ENCODE assay signal across 17 cellular contexts in genomic region chr2:38671946-38672345, GRCh38. TPM values are rescaled to one million over a fixed set of nuclear protein-coding genes. Genes with fewer than 3 reads are reported as not detected.
DNase-seq lines count a peak whose midpoint lies in the region; ATAC-seq and TF ChIP-seq lines count a peak whose summit lies in the region.
"Had no signal": no experiment of that assay in that cellular context is flagged by ENCODE, and none has a peak within 500 bp of the region (broad histone marks: within the 10 kb centered on the region; RNA-seq: fewer than 3 reads in every experiment).

No MANE protein-coding gene starts in this region.

- H3K27me3 Mint-ChIP-seq in activated CD8-positive, alpha-beta T cell treated with anti-CD3 and anti-CD28 coated beads for 36 hours = no peaks in the 10 kb centered on the region
- no peaks in the 10 kb centered on the region for H3K27me3 Mint-ChIP-seq in activated CD8-positive, alpha-beta T cell treated with anti-CD3 and anti-CD28 coated beads, Interleukin-2, amount 10 ng/mL, durations not matched to agents 7 days and 5 days (ENCODE audit: low read depth)
- no peaks in the 10 kb centered on the region for H3K27me3 Mint-ChIP-seq in CD8-positive, alpha-beta memory T cell
- no peaks in the 10 kb centered on the region for H3K27me3 Mint-ChIP-seq in activated T-helper 2 cell treated with anti-CD3 and anti-CD28 coated beads, Interferon-gamma antibody, Interleukin-2, Interleukin-4, amounts not matched to agents 10 μg/mL and 5 μg/mL and 100 μg/mL, durations not matched to agents 14 hours and 24 hours and 36 hours (ENCODE audit: low read depth)
- no peaks in the 10 kb centered on the region for H3K27me3 Mint-ChIP-seq in progenitor cell of endocrine pancreas

- peaks cover 3% of the 10 kb centered on the region for H3K36me3 ChIP-seq in CD8-positive, alpha-beta memory T cell (ENCODE audit: insufficient read depth, low read length)

- H3K9me3 ChIP-seq in CD8-positive, alpha-beta memory T cell (ENCODE audit: low read length) = no peaks in the 10 kb centered on the region

- POLR2A ChIA-PET in activated CD8-positive, alpha-beta T cell treated with anti-CD3 and anti-CD28 coated beads for 36 hours (lab: Charles Lee) = interaction anchor here (0.8 to 2.5 kb wide), 8 partner anchors 10 to 79 kb away, joined by 3 to 10 read pairs (median 4); partner anchors contain the start of genes HNRNPLL and SRSF7
- POLR2A ChIA-PET in activated CD8-positive, alpha-beta T cell treated with anti-CD3 and anti-CD28 coated beads, Interleukin-2, amount 10 ng/mL, durations not matched to agents 7 days and 5 days (lab: Charles Lee) = interaction anchor here (1.1 to 1.7 kb wide), 2 partner anchors 70 to 79 kb away, joined by 3 read pairs; partner anchors contain the start of gene SRSF7
- POLR2A ChIA-PET in CD8-positive, alpha-beta memory T cell (lab: Charles Lee) = interaction anchor here (1.0 to 1.4 kb wide), 2 partner anchors 46 to 68 kb away, joined by 3 to 5 read pairs; no protein-coding TSS in a partner anchor

- peaks cover 48% of the 10 kb centered on the region for H3K4me1 Mint-ChIP-seq in activated CD8-positive, alpha-beta T cell treated with anti-CD3 and anti-CD28 coated beads for 36 hours (ENCODE audit: low read depth)
- peaks cover 60% of the 10 kb centered on the region for H3K4me1 Mint-ChIP-seq in activated CD8-positive, alpha-beta T cell treated with anti-CD3 and anti-CD28 coated beads, Interleukin-2, amount 10 ng/mL, durations not matched to agents 7 days and 5 days (ENCODE audit: low read depth)
- peaks cover 59 to 83% (median 80%) of the 10 kb centered on the region in 3 donors for H3K4me1 Mint-ChIP-seq in CD8-positive, alpha-beta memory T cell
- peaks cover 64% of the 10 kb centered on the region for H3K4me1 Mint-ChIP-seq in activated T-helper 2 cell treated with anti-CD3 and anti-CD28 coated beads, Interferon-gamma antibody, Interleukin-2, Interleukin-4, amounts not matched to agents 10 μg/mL and 5 μg/mL and 100 μg/mL, durations not matched to agents 14 hours and 24 hours and 36 hours (ENCODE audit: low read depth)
- peaks cover 35% of the 10 kb centered on the region for H3K4me1 Mint-ChIP-seq in progenitor cell of endocrine pancreas (ENCODE audit: low read depth)

- no peaks in the 10 kb centered on the region for H3K27me3 ChIP-seq in CD8-positive, alpha-beta memory T cell (ENCODE audit: insufficient read depth, low read length, poor library complexity, severe bottlenecking)

- no peak for ATAC-seq in activated CD8-positive, alpha-beta T cell treated with anti-CD3 and anti-CD28 coated beads for 36 hours
- no peak for ATAC-seq in activated CD8-positive, alpha-beta T cell treated with anti-CD3 and anti-CD28 coated beads, Interleukin-2, amount 10 ng/mL, durations not matched to agents 7 days and 5 days
- ATAC-seq in GM18520 (IDR thresholded peaks at IDR 0.05; ENCODE audit: unreplicated experiment) = no peak
- ATAC-seq: K562 had no signal

- H3K4me3 ChIP-seq in CD8-positive, alpha-beta memory T cell (ENCODE audit: low read length) = no peak overlapping the region
- H3K4me3 ChIP-seq: K562 had no signal

- peak overlapping the region; percentile 63 for H3K27ac Mint-ChIP-seq in activated CD8-positive, alpha-beta T cell treated with anti-CD3 and anti-CD28 coated beads for 36 hours
- no peak overlapping the region for H3K27ac Mint-ChIP-seq in activated CD8-positive, alpha-beta T cell treated with anti-CD3 and anti-CD28 coated beads, Interleukin-2, amount 10 ng/mL, durations not matched to agents 7 days and 5 days
- peak overlapping the region; percentile 54 to 92 (median 82) for H3K27ac Mint-ChIP-seq in CD8-positive, alpha-beta memory T cell
- peak overlapping the region; percentile 82 for H3K27ac Mint-ChIP-seq in activated T-helper 2 cell treated with anti-CD3 and anti-CD28 coated beads, Interferon-gamma antibody, Interleukin-2, Interleukin-4, amounts not matched to agents 10 μg/mL and 5 μg/mL and 100 μg/mL, durations not matched to agents 14 hours and 24 hours and 36 hours
- peak overlapping the region; percentile 57 for H3K27ac Mint-ChIP-seq in progenitor cell of endocrine pancreas
- H3K27ac Mint-ChIP-seq: HFFc6 had no signal

- no peak for TF ChIP-seq CTCF in activated CD8-positive, alpha-beta T cell treated with anti-CD3 and anti-CD28 coated beads for 36 hours (IDR thresholded peaks at IDR 0.05)
- no peak for TF ChIP-seq CTCF in progenitor cell of endocrine pancreas (IDR thresholded peaks at IDR 0.05; ENCODE audit: unreplicated experiment)

- DNase-seq in activated CD8-positive, alpha-beta T cell treated with anti-CD3 and anti-CD28 coated beads for 36 hours = no peak
- no peak for DNase-seq in activated CD8-positive, alpha-beta T cell treated with anti-CD3 and anti-CD28 coated beads, Interleukin-2, amount 10 ng/mL, durations not matched to agents 7 days and 5 days
- DNase-seq in CD8-positive, alpha-beta memory T cell = no peak
- no peak for DNase-seq in activated T-helper 2 cell treated with anti-CD3 and anti-CD28 coated beads, Interferon-gamma antibody, Interleukin-2, Interleukin-4, amounts not matched to agents 10 μg/mL and 5 μg/mL and 100 μg/mL, durations not matched to agents 14 hours and 24 hours and 36 hours (ENCODE audit: low spot score)
- DNase-seq in progenitor cell of endocrine pancreas (ENCODE audit: low spot score, unreplicated experiment) = no peak
- no peak for DNase-seq in RKO (ENCODE audit: low spot score)
- DNase-seq: AML-193, DMS 273 treated with DMSO at 0.1 percent for 48 hours, EL, HFFc6, NCI-H1436, NCI-H2081, NCI-H2227 treated with DMSO at 0.1 percent for 48 hours, NCI-H526, OCI-M1 had no signal

- no peak overlapping the region for H3K4me3 Mint-ChIP-seq in activated CD8-positive, alpha-beta T cell treated with anti-CD3 and anti-CD28 coated beads for 36 hours
- H3K4me3 Mint-ChIP-seq in activated CD8-positive, alpha-beta T cell treated with anti-CD3 and anti-CD28 coated beads, Interleukin-2, amount 10 ng/mL, durations not matched to agents 7 days and 5 days = no peak overlapping the region
- peak overlapping the region in 3 of 7 donors; percentile 57 to 72 (median 59) for H3K4me3 Mint-ChIP-seq in CD8-positive, alpha-beta memory T cell
- no peak overlapping the region for H3K4me3 Mint-ChIP-seq in activated T-helper 2 cell treated with anti-CD3 and anti-CD28 coated beads, Interferon-gamma antibody, Interleukin-2, Interleukin-4, amounts not matched to agents 10 μg/mL and 5 μg/mL and 100 μg/mL, durations not matched to agents 14 hours and 24 hours and 36 hours (ENCODE audit: low read depth)
- H3K4me3 Mint-ChIP-seq in progenitor cell of endocrine pancreas (ENCODE audit: low read depth) = no peak overlapping the region
- H3K4me3 Mint-ChIP-seq: HFFc6 had no signal

- H3K27ac ChIP-seq in CD8-positive, alpha-beta memory T cell (ENCODE audit: low read depth, low read length) = no peak overlapping the region

- H3K9me3 Mint-ChIP-seq in activated CD8-positive, alpha-beta T cell treated with anti-CD3 and anti-CD28 coated beads for 36 hours = no peaks in the 10 kb centered on the region
- H3K9me3 Mint-ChIP-seq in activated CD8-positive, alpha-beta T cell treated with anti-CD3 and anti-CD28 coated beads, Interleukin-2, amount 10 ng/mL, durations not matched to agents 7 days and 5 days (ENCODE audit: insufficient read depth) = no peaks in the 10 kb centered on the region
- no peaks in the 10 kb centered on the region for H3K9me3 Mint-ChIP-seq in CD8-positive, alpha-beta memory T cell
- H3K9me3 Mint-ChIP-seq in activated T-helper 2 cell treated with anti-CD3 and anti-CD28 coated beads, Interferon-gamma antibody, Interleukin-2, Interleukin-4, amounts not matched to agents 10 μg/mL and 5 μg/mL and 100 μg/mL, durations not matched to agents 14 hours and 24 hours and 36 hours = no peaks in the 10 kb centered on the region
- H3K9me3 Mint-ChIP-seq in progenitor cell of endocrine pancreas (ENCODE audit: low read depth) = no peaks in the 10 kb centered on the region
- H3K9me3 Mint-ChIP-seq: HFFc6 had no signal

- H3K4me1 ChIP-seq in CD8-positive, alpha-beta memory T cell (ENCODE audit: insufficient read depth, low read length) = peaks cover 29% of the 10 kb centered on the region

- CTCF ChIA-PET in activated CD8-positive, alpha-beta T cell treated with anti-CD3 and anti-CD28 coated beads for 36 hours (lab: Charles Lee) = interaction anchor here (1.2 to 3.0 kb wide), 7 partner anchors 8 to 136 kb away, joined by 3 to 22 read pairs (median 4); no protein-coding TSS in a partner anchor
- CTCF ChIA-PET in activated CD8-positive, alpha-beta T cell treated with anti-CD3 and anti-CD28 coated beads, Interleukin-2, amount 10 ng/mL, durations not matched to agents 7 days and 5 days (lab: Charles Lee) = interaction anchor here (1.0 to 2.7 kb wide), 9 partner anchors 10 to 117 kb away, joined by 3 to 18 read pairs (median 4); partner anchors contain the start of gene HNRNPLL
- CTCF ChIA-PET in CD8-positive, alpha-beta memory T cell (lab: Charles Lee) = interaction anchor here (0.6 to 3.1 kb wide), 7 partner anchors 10 to 90 kb away, joined by 3 to 16 read pairs (median 5); no protein-coding TSS in a partner anchor

- intact Hi-C loops in activated CD8-positive, alpha-beta T cell treated with anti-CD3 and anti-CD28 coated beads for 36 hours (cut with micrococcal nuclease) = no loop called here
- intact Hi-C loops in activated T-helper 2 cell treated with anti-CD3 and anti-CD28 coated beads, Interferon-gamma antibody, Interleukin-2, Interleukin-4, amounts not matched to agents 10 μg/mL and 5 μg/mL and 100 μg/mL, durations not matched to agents 14 hours and 24 hours and 36 hours (cut with micrococcal nuclease) = no loop called here

- H3K36me3 Mint-ChIP-seq in activated CD8-positive, alpha-beta T cell treated with anti-CD3 and anti-CD28 coated beads for 36 hours (ENCODE audit: low read depth) = peaks cover 53% of the 10 kb centered on the region
- peaks cover 50% of the 10 kb centered on the region for H3K36me3 Mint-ChIP-seq in activated CD8-positive, alpha-beta T cell treated with anti-CD3 and anti-CD28 coated beads, Interleukin-2, amount 10 ng/mL, durations not matched to agents 7 days and 5 days (ENCODE audit: low read depth)
- H3K36me3 Mint-ChIP-seq in CD8-positive, alpha-beta memory T cell = peaks cover 7 to 59% (median 19%) of the 10 kb centered on the region in 3 donors
- H3K36me3 Mint-ChIP-seq in activated T-helper 2 cell treated with anti-CD3 and anti-CD28 coated beads, Interferon-gamma antibody, Interleukin-2, Interleukin-4, amounts not matched to agents 10 μg/mL and 5 μg/mL and 100 μg/mL, durations not matched to agents 14 hours and 24 hours and 36 hours (ENCODE audit: low read depth) = peaks cover 77% of the 10 kb centered on the region
- H3K36me3 Mint-ChIP-seq in progenitor cell of endocrine pancreas (ENCODE audit: insufficient read depth) = peaks cover 28% of the 10 kb centered on the region

RNA-seq across cellular contexts. Expression of gene GALM, which starts 6.0 kb away (rescaled TPM):
- total RNA-seq in activated CD8-positive, alpha-beta T cell treated with anti-CD3 and anti-CD28 coated beads for 36 hours = 10 to 100 TPM; 38.3 to 40.6 TPM
- 10 to 100 TPM; 27.6 TPM for total RNA-seq in activated CD8-positive, alpha-beta T cell treated with anti-CD3 and anti-CD28 coated beads, Interleukin-2, amount 10 ng/mL, durations not matched to agents 7 days and 5 days
- 100 to 1,000 TPM; 107 to 109 TPM for total RNA-seq in CD8-positive, alpha-beta memory T cell
- polyA plus RNA-seq in CD8-positive, alpha-beta memory T cell = 51.4 TPM
- total RNA-seq in activated T-helper 2 cell treated with anti-CD3 and anti-CD28 coated beads, Interferon-gamma antibody, Interleukin-2, Interleukin-4, amounts not matched to agents 10 μg/mL and 5 μg/mL and 100 μg/mL, durations not matched to agents 14 hours and 24 hours and 36 hours = 42.1 and 43.0 TPM in 2 replicates
- total RNA-seq in progenitor cell of endocrine pancreas = 40.2 and 46.3 TPM in 2 replicates
